10 cellular contexts compared by ENCODE assay signal in genomic region chr10:13440709-13441061, GRCh38.
DNase-seq lines count a peak whose midpoint lies in the region; ATAC-seq and TF ChIP-seq lines count a peak whose summit lies in the region.
"Had no signal": no experiment of that assay in that cellular context is flagged by ENCODE, and none has a peak within 500 bp of the region (broad histone marks: within the 10 kb centered on the region; RNA-seq: fewer than 3 reads in every experiment).

No MANE protein-coding gene starts in this region.

- H3K9me3 Mint-ChIP-seq in activated T-cell treated with anti-CD3 and anti-CD28 coated beads, Interleukin-2, amount 50 U/mL, for 24 hours: no peaks in the 10 kb centered on the region

- H3K4me1 ChIP-seq in hepatocyte (ENCODE audit: insufficient read depth) (peaks cover 6% of the 10 kb centered on the region), subcutaneous abdominal adipose tissue (ENCODE audit: control insufficient read depth in 5 of 5, insufficient read depth in 5 of 5, low read length in 5 of 5) (peaks cover 0 to 15% (median 14%) of the 10 kb centered on the region in 5 donors)

- TF ChIP-seq CTCF in hepatocyte (IDR thresholded peaks at IDR 0.05; ENCODE audit: poor library complexity): no peak
- TF ChIP-seq CTCF in GM13977 (IDR thresholded peaks at IDR 0.05; ENCODE audit: extremely low read depth, insufficient read depth, missing control alignments): no peak

- in situ Hi-C loops in GM13977 (cut with MboI; ENCODE audit: low pct_unique_long_range_greater_than_20kb, low sequenced_read_pairs, unreplicated experiment): no loop called here

- H3K27me3 Mint-ChIP-seq in activated T-cell treated with anti-CD3 and anti-CD28 coated beads, Interleukin-2, amount 50 U/mL, for 24 hours: peaks cover 58% of the 10 kb centered on the region
- peaks cover 64% of the 10 kb centered on the region for H3K27me3 Mint-ChIP-seq in T-helper 17 cell

- H3K27me3 ChIP-seq in hepatocyte (peaks cover 20% of the 10 kb centered on the region), subcutaneous abdominal adipose tissue (ENCODE audit: control insufficient read depth in 5 of 5, insufficient read depth in 4 of 5, low read length in 5 of 5) (peaks cover 14 to 22% (median 16%) of the 10 kb centered on the region in 5 donors)

- no peak for ATAC-seq in T-helper 17 cell
- no peak for ATAC-seq in GM21447 (IDR thresholded peaks at IDR 0.05; ENCODE audit: unreplicated experiment)

- peak overlapping the region; percentile 91 for H3K4me2 ChIP-seq in hepatocyte

- H3K9me3 ChIP-seq in T-helper 17 cell (ENCODE audit: control insufficient read depth, low read length, poor library complexity, severe bottlenecking) (no peaks in the 10 kb centered on the region), hepatocyte (ENCODE audit: low read depth) (no peaks in the 10 kb centered on the region), subcutaneous abdominal adipose tissue (ENCODE audit: control insufficient read depth in 5 of 5, low read length in 5 of 5) (no peaks in the 10 kb centered on the region)
- H3K9me3 ChIP-seq: mucosa of descending colon had no signal

- H3K36me3 Mint-ChIP-seq in activated T-cell treated with anti-CD3 and anti-CD28 coated beads, Interleukin-2, amount 50 U/mL, for 24 hours (ENCODE audit: low read depth): no peaks in the 10 kb centered on the region
- peaks cover 2% of the 10 kb centered on the region for H3K36me3 Mint-ChIP-seq in T-helper 17 cell (ENCODE audit: low read depth)

- no peak for DNase-seq in activated T-cell treated with anti-CD3 and anti-CD28 coated beads, Interleukin-2, amount 50 U/mL, for 24 hours
- DNase-seq in activated T-cell treated with anti-CD3 and anti-CD28 coated beads, Interleukin-2, amount 50 U/mL, for 1 hour: no peak
- DNase-seq in T-helper 17 cell (no peak), hepatocyte (ENCODE audit: low spot score) (no peak), GM13977 (ENCODE audit: low spot score) (no peak), HK-2 (ENCODE audit: unreplicated experiment) (no peak)
- DNase-seq: SIG-M5 had no signal

- no peak overlapping the region for H3K27ac Mint-ChIP-seq in activated T-cell treated with anti-CD3 and anti-CD28 coated beads, Interleukin-2, amount 50 U/mL, for 24 hours
- H3K27ac Mint-ChIP-seq in T-helper 17 cell: no peak overlapping the region

- H3K36me3 ChIP-seq in hepatocyte (replicated peaks; ENCODE audit: insufficient read depth, low read depth): no peaks in the 10 kb centered on the region
- peaks cover 0 to 6% (median under 1%) of the 10 kb centered on the region in 5 donors for H3K36me3 ChIP-seq in subcutaneous abdominal adipose tissue (ENCODE audit: control insufficient read depth in 5 of 5, insufficient read depth in 5 of 5, low read length in 5 of 5)

- peak overlapping the region in 1 of 5 donors; percentile 31 for H3K9ac ChIP-seq in subcutaneous abdominal adipose tissue (ENCODE audit: low read length in 5 of 5)

- H3K4me3 Mint-ChIP-seq in activated T-cell treated with anti-CD3 and anti-CD28 coated beads, Interleukin-2, amount 50 U/mL, for 24 hours: peak overlapping the region; percentile 37
- peak overlapping the region; percentile 82 for H3K4me3 Mint-ChIP-seq in T-helper 17 cell

- H3K79me2 ChIP-seq in hepatocyte: no peaks in the 10 kb centered on the region

- no peak overlapping the region for H3K27ac ChIP-seq in hepatocyte
- H3K27ac ChIP-seq in subcutaneous abdominal adipose tissue (ENCODE audit: low read depth, low read length): no peak overlapping the region

- WGBS in hepatocyte (ENCODE audit: low lambda C conversion rate, missing lambda C conversion rate): 40% methylated on average over 5 of the region's 5 CpGs

- H4K20me1 ChIP-seq in hepatocyte (ENCODE audit: insufficient read depth, poor library complexity, severe bottlenecking): no peaks in the 10 kb centered on the region

- no peak overlapping the region for H2AFZ ChIP-seq in hepatocyte

- H3K4me3 ChIP-seq in hepatocyte: no peak overlapping the region
- H3K4me3 ChIP-seq in subcutaneous abdominal adipose tissue (ENCODE audit: low read depth in 1 of 5, low read length in 5 of 5): peak overlapping the region in 3 of 5 donors; percentile 26 to 55 (median 41)
- H3K4me3 ChIP-seq: mucosa of descending colon had no signal

- H3K9me2 ChIP-seq in hepatocyte (replicated peaks; ENCODE audit: insufficient read depth): no peaks in the 10 kb centered on the region

- peaks cover 12% of the 10 kb centered on the region for H3K4me1 Mint-ChIP-seq in activated T-cell treated with anti-CD3 and anti-CD28 coated beads, Interleukin-2, amount 50 U/mL, for 24 hours (ENCODE audit: low read depth)
- H3K4me1 Mint-ChIP-seq in T-helper 17 cell: peaks cover 11% of the 10 kb centered on the region
